In genomic region chr3:15967577-15967976, GRCh38 we compare ENCODE assay signal across 7 cellular contexts.
"Had no signal": no experiment of that assay in that cellular context is flagged by ENCODE, and none has a peak within 500 bp of the region (broad histone marks: within the 10 kb centered on the region; RNA-seq: fewer than 3 reads in every experiment).

No MANE protein-coding gene starts in this region.

- FAIRE-seq: HTR-8/SVneo, K562 had no signal

- H3K27ac ChIP-seq: HL-60, KMS-11 had no signal

- H3K4me3 ChIP-seq: K562 had no signal

- H3K4me2 ChIP-seq: KMS-11 had no signal

- ATAC-seq: K562 had no signal

- DNase-seq: IMR-90, KBM-7, KG1 had no signal

- H3K9ac ChIP-seq: KMS-11 had no signal
